Comparison of ENCODE assay signal across 1 cellular context in the genomic region with DNA sequence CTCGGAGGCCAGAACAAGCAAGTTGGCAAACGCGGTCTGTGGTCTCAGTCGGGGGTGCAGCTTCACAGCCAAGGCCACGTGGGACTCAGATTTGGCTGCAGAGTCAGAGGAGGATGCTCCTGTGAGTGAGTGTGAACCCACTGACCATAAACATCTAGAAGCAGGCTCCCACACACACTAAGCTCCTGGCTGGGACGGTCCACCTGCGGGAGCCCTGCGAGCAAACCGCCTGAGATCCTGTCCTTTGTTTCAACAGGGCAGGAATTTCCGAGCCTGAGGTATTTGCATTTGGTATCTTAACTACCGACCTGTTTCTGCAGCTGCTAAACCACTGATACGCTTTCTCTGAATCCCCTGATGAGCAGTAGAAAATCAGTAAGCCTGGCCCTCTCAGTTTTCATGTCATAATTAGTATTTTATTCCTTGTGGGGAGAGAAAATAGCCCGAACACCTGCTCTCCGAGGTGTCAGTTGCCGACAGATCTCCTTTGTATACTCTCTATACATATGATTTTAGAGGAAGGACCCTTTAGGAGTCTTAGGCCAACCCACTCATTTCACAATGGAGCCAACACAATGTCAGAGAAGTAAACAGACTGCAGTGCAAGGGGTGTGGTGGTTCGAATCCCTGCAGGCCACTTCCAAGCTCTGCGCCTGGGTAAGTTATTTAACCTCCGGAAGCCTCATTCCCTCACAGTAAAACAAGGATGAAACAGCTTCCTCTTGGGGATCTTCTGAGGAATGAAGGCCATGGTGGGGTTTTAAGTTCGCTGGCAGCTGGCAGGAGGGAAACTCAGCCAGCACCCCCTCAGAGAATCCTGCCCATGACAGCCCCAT.
TF ChIP-seq lines count a peak whose summit lies in the region.

No MANE protein-coding gene starts in this region.

TF ChIP-seq in HepG2, 621 proteins besides CTCF, POLR2A, EP300 and RAD21:
- TF ChIP-seq TGIF2 (CRISPR knock-in tag; IDR thresholded peaks at IDR 0.05) (no peak), SIX4 (CRISPR knock-in tag; IDR thresholded peaks at IDR 0.05) (no peak), ZNF136 (CRISPR knock-in tag; IDR thresholded peaks at IDR 0.05; ENCODE audit: low read depth) (no peak), ZNF660 (CRISPR knock-in tag; IDR thresholded peaks at IDR 0.05; ENCODE audit: borderline replicate concordance, low read depth) (no peak), ZFYVE20 (CRISPR knock-in tag; IDR thresholded peaks at IDR 0.05; ENCODE audit: borderline replicate concordance, low read depth) (no peak), ZNF337 (CRISPR knock-in tag; IDR thresholded peaks at IDR 0.05; ENCODE audit: borderline replicate concordance, low read depth) (no peak), ONECUT2 (CRISPR knock-in tag; IDR thresholded peaks at IDR 0.05) (no peak)
- TF ChIP-seq, protein P1, sequence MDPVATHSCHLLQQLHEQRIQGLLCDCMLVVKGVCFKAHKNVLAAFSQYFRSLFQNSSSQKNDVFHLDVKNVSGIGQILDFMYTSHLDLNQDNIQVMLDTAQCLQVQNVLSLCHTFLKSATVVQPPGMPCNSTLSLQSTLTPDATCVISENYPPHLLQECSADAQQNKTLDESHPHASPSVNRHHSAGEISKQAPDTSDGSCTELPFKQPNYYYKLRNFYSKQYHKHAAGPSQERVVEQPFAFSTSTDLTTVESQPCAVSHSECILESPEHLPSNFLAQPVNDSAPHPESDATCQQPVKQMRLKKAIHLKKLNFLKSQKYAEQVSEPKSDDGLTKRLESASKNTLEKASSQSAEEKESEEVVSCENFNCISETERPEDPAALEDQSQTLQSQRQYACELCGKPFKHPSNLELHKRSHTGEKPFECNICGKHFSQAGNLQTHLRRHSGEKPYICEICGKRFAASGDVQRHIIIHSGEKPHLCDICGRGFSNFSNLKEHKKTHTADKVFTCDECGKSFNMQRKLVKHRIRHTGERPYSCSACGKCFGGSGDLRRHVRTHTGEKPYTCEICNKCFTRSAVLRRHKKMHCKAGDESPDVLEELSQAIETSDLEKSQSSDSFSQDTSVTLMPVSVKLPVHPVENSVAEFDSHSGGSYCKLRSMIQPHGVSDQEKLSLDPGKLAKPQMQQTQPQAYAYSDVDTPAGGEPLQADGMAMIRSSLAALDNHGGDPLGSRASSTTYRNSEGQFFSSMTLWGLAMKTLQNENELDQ (CRISPR knock-in tag; IDR thresholded peaks at IDR 0.05; ENCODE audit: borderline replicate concordance) = no peak
- TF ChIP-seq, protein P2, sequence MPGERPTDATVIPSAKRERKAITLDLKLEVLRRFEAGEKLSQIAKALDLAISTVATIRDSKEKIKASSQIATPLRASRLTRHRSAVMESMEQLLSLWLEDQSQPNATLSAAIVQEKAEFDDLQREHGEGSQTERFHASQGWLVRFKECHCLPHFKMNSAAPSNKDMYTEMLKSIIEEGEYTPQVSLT (CRISPR knock-in tag; IDR thresholded peaks at IDR 0.05; ENCODE audit: borderline replicate concordance, low read depth) = no peak
- TF ChIP-seq, protein P3, sequence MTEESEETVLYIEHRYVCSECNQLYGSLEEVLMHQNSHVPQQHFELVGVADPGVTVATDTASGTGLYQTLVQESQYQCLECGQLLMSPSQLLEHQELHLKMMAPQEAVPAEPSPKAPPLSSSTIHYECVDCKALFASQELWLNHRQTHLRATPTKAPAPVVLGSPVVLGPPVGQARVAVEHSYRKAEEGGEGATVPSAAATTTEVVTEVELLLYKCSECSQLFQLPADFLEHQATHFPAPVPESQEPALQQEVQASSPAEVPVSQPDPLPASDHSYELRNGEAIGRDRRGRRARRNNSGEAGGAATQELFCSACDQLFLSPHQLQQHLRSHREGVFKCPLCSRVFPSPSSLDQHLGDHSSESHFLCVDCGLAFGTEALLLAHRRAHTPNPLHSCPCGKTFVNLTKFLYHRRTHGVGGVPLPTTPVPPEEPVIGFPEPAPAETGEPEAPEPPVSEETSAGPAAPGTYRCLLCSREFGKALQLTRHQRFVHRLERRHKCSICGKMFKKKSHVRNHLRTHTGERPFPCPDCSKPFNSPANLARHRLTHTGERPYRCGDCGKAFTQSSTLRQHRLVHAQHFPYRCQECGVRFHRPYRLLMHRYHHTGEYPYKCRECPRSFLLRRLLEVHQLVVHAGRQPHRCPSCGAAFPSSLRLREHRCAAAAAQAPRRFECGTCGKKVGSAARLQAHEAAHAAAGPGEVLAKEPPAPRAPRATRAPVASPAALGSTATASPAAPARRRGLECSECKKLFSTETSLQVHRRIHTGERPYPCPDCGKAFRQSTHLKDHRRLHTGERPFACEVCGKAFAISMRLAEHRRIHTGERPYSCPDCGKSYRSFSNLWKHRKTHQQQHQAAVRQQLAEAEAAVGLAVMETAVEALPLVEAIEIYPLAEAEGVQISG (CRISPR knock-in tag; IDR thresholded peaks at IDR 0.05) = no peak
TF ChIP-seq in HepG2: peak in this region for 0.
